Comparison of ENCODE assay signal across 15 cellular contexts in genomic region chr5:158873115-158873514, GRCh38.
DNase-seq lines count a peak whose midpoint lies in the region; ATAC-seq and TF ChIP-seq lines count a peak whose summit lies in the region.
"Had no signal": no experiment of that assay in that cellular context is flagged by ENCODE, and none has a peak within 500 bp of the region (broad histone marks: within the 10 kb centered on the region; RNA-seq: fewer than 3 reads in every experiment).

No MANE protein-coding gene starts in this region.

- H3K4me2 ChIP-seq in BLaER1 treated with 17β-estradiol and CSF1 and Interleukin-3, amounts not matched to agents 10 nM and 100 nM: peak overlapping the region in 7 of 11 experiments; percentile 10 to 71 (median 63); a peak in 12 of 22 replicates
- H3K4me2 ChIP-seq in Karpas-422 (ENCODE audit: low read depth, low read length, poor library complexity, severe bottlenecking): peak overlapping the region; percentile 65

- H3K4me1 ChIP-seq in BLaER1 treated with 17β-estradiol and CSF1 and Interleukin-3, amounts not matched to agents 10 nM and 100 nM: peaks cover 51 to 100% (median 99%) of the 10 kb centered on the region in 10 experiments
- peaks cover 98% of the 10 kb centered on the region for H3K4me1 ChIP-seq in Karpas-422 (ENCODE audit: low read length)
- peaks cover 12 to 82% (median 59%) of the 10 kb centered on the region in 5 donors for H3K4me1 ChIP-seq in subcutaneous abdominal adipose tissue (ENCODE audit: control insufficient read depth in 5 of 5, insufficient read depth in 5 of 5, low read length in 5 of 5)
- H3K4me1 ChIP-seq in adrenal gland (replicated peaks in 1 of 2): no peaks in the 10 kb centered on the region
- H3K4me1 ChIP-seq: Caco-2 had no signal

- no peak for TF ChIP-seq CTCF in adrenal gland (IDR thresholded peaks at IDR 0.05)

- peak overlapping the region in 4 of 6 donors; percentile 6 to 72 (median 29) for H3K27ac Mint-ChIP-seq in naive B cell
- H3K27ac Mint-ChIP-seq: CD14-positive monocyte; CD8-positive, alpha-beta memory T cell had no signal

- peaks cover 86% of the 10 kb centered on the region for H3K79me2 ChIP-seq in Karpas-422 (ENCODE audit: low read length)

- H3K9me2 ChIP-seq in Karpas-422 (replicated peaks; ENCODE audit: insufficient read depth, low read length): no peaks in the 10 kb centered on the region

- H3K4me3 Mint-ChIP-seq in naive B cell: peak overlapping the region in 1 of 8 donors; percentile 1
- H3K4me3 Mint-ChIP-seq: CD14-positive monocyte; CD8-positive, alpha-beta memory T cell had no signal

- no peaks in the 10 kb centered on the region for H3K36me3 Mint-ChIP-seq in naive B cell
- H3K36me3 Mint-ChIP-seq: CD14-positive monocyte; CD8-positive, alpha-beta memory T cell had no signal

- H3K4me1 Mint-ChIP-seq in naive B cell: peaks cover 70 to 86% (median 86%) of the 10 kb centered on the region in 3 donors

- H3K4me3 ChIP-seq in BLaER1 treated with 17β-estradiol and CSF1 and Interleukin-3, amounts not matched to agents 10 nM and 100 nM: no peak overlapping the region
- no peak overlapping the region for H3K4me3 ChIP-seq in Karpas-422 (ENCODE audit: low read length)
- no peak overlapping the region for H3K4me3 ChIP-seq in subcutaneous abdominal adipose tissue (ENCODE audit: low read depth in 1 of 5, low read length in 5 of 5)
- no peak overlapping the region for H3K4me3 ChIP-seq in adrenal gland
- H3K4me3 ChIP-seq: HAP-1 had no signal

- H3K27me3 ChIP-seq in BLaER1 treated with 17β-estradiol and CSF1 and Interleukin-3, amounts not matched to agents 10 nM and 100 nM: no peaks in the 10 kb centered on the region
- H3K27me3 ChIP-seq in Karpas-422 (ENCODE audit: low read length) (no peaks in the 10 kb centered on the region), subcutaneous abdominal adipose tissue (ENCODE audit: control insufficient read depth in 5 of 5, insufficient read depth in 4 of 5, low read length in 5 of 5) (no peaks in the 10 kb centered on the region), adrenal gland (no peaks in the 10 kb centered on the region)

- intact Hi-C loops in adrenal gland (cut with DNase I): no loop called here

- no peak for DNase-seq in Karpas-422
- DNase-seq in naive B cell: peak; percentile 30
- no peak for DNase-seq in adrenal gland
- DNase-seq in stimulated activated CD4-positive, alpha-beta T cell treated with anti-CD3 and anti-CD28 coated beads, Interleukin-1b, Interleukin-23, amount 100 ng/mL, for 48 hours: no peak
- no peak for DNase-seq in NK-92 (lab: John Stamatoyannopoulos, UW; ENCODE audit: unreplicated experiment)
- DNase-seq: ACHN; Caco-2; CD8-positive, alpha-beta memory T cell; DND-41; GF-D8 had no signal

- peak; percentile 78 to 83 for ATAC-seq in naive B cell (ENCODE audit: low read depth in 2 of 2)

- H3K9ac ChIP-seq in BLaER1 treated with 17β-estradiol and CSF1 and Interleukin-3, amounts not matched to agents 10 nM and 100 nM: no peak overlapping the region
- H3K9ac ChIP-seq in Karpas-422 (ENCODE audit: low read length) (no peak overlapping the region), subcutaneous abdominal adipose tissue (ENCODE audit: low read length in 5 of 5) (no peak overlapping the region)

- H3K9me3 ChIP-seq in BLaER1 treated with 17β-estradiol and CSF1 and Interleukin-3, amounts not matched to agents 10 nM and 100 nM (replicated peaks in 1 of 11): no peaks in the 10 kb centered on the region
- H3K9me3 ChIP-seq in Karpas-422 (ENCODE audit: low read length): no peaks in the 10 kb centered on the region
- no peaks in the 10 kb centered on the region for H3K9me3 ChIP-seq in subcutaneous abdominal adipose tissue (ENCODE audit: control insufficient read depth in 5 of 5, low read length in 5 of 5)
- no peaks in the 10 kb centered on the region for H3K9me3 ChIP-seq in adrenal gland (replicated peaks in 1 of 3)
- H3K9me3 ChIP-seq: Caco-2, HAP-1 had no signal

- no peak for TF ChIP-seq POLR2A in adrenal gland (IDR thresholded peaks at IDR 0.05)

- H3K36me3 ChIP-seq in BLaER1 treated with 17β-estradiol and CSF1 and Interleukin-3, amounts not matched to agents 10 nM and 100 nM: peaks cover 0 to 93% (median 31%) of the 10 kb centered on the region in 11 experiments; a peak in 15 of 22 replicates
- H3K36me3 ChIP-seq in Karpas-422 (ENCODE audit: insufficient read depth, low read length): 0 out of 2 replicates have a peak, but pooled peaks cover 11% of the 10 kb centered on the region
- no peaks in the 10 kb centered on the region for H3K36me3 ChIP-seq in subcutaneous abdominal adipose tissue (ENCODE audit: control insufficient read depth in 5 of 5, insufficient read depth in 5 of 5, low read length in 5 of 5)
- H3K36me3 ChIP-seq in adrenal gland (replicated peaks in 1 of 2): no peaks in the 10 kb centered on the region
- H3K36me3 ChIP-seq: HAP-1 had no signal

- peak overlapping the region in 2 of 11 experiments; percentile 1 to 67; a peak in 4 of 22 replicates for H3K27ac ChIP-seq in BLaER1 treated with 17β-estradiol and CSF1 and Interleukin-3, amounts not matched to agents 10 nM and 100 nM
- H3K27ac ChIP-seq in Karpas-422 (ENCODE audit: low read length): peak overlapping the region; percentile 98
- peak overlapping the region; percentile 84 for H3K27ac ChIP-seq in subcutaneous abdominal adipose tissue (ENCODE audit: low read depth, low read length)
- no peak overlapping the region for H3K27ac ChIP-seq in adrenal gland

- H4K20me1 ChIP-seq in BLaER1 treated with 17β-estradiol and CSF1 and Interleukin-3, amounts not matched to agents 10 nM and 100 nM: peaks cover 0 to 100% (median 67%) of the 10 kb centered on the region in 11 experiments; a peak in 14 of 22 replicates
- H4K20me1 ChIP-seq in Karpas-422 (ENCODE audit: insufficient read depth, low read depth, low read length): no peaks in the 10 kb centered on the region

- H3K9me3 Mint-ChIP-seq in naive B cell: no peaks in the 10 kb centered on the region
- H3K9me3 Mint-ChIP-seq: CD14-positive monocyte; CD8-positive, alpha-beta memory T cell; IgD-negative memory B cell had no signal

- no peak overlapping the region for H2AFZ ChIP-seq in Karpas-422 (ENCODE audit: low read length)

- 70 to 91% (median 89%) methylated on average over 3 of the region's 3 CpGs for WGBS in adrenal gland, 4 donors

- H3K27me3 Mint-ChIP-seq in naive B cell: no peaks in the 10 kb centered on the region
- H3K27me3 Mint-ChIP-seq: IgD-negative memory B cell had no signal

Comparison
In these comparisons a context has a peak if more than half of its experiments do, and no peak if none do; other contexts are left out.
1. H3K27ac ChIP-seq: peak in Karpas-422 (single experiment) and subcutaneous abdominal adipose tissue (single experiment); none in adrenal gland (0 of 5).